13 cellular contexts compared by ENCODE assay signal in genomic region chr11:64384981-64385952, GRCh38. TPM values are rescaled to one million over a fixed set of nuclear protein-coding genes. Genes with fewer than 3 reads are reported as not detected.
DNase-seq lines count a peak whose midpoint lies in the region; TF ChIP-seq lines count a peak whose summit lies in the region.
"Had no signal": no experiment of that assay in that cellular context is flagged by ENCODE, and none has a peak within 500 bp of the region (broad histone marks: within the 10 kb centered on the region; RNA-seq: fewer than 3 reads in every experiment).

No MANE protein-coding gene starts in this region.

- no peaks in the 10 kb centered on the region for H3K79me2 ChIP-seq in hepatocyte

- H3K27me3 Mint-ChIP-seq in Caco-2 (ENCODE audit: insufficient read depth, unreplicated experiment) = no peaks in the 10 kb centered on the region

- H3K4me2 ChIP-seq in hepatocyte = no peak overlapping the region

- 75% methylated on average over 16 of the region's 16 CpGs for WGBS in hepatocyte (ENCODE audit: low lambda C conversion rate, missing lambda C conversion rate)

- no peak overlapping the region for H3K27ac ChIP-seq in hepatocyte
- H3K27ac ChIP-seq in SJCRH30 = no peak overlapping the region
- H3K27ac ChIP-seq: SK-N-MC had no signal

- H3K9me3 Mint-ChIP-seq in Caco-2 (ENCODE audit: unreplicated experiment) = peaks cover 10% of the 10 kb centered on the region

- no TSS peak for BruUV-seq in Caco-2 (replicated peaks; lab: Mats Ljungman, UMichigan)

- DNase-seq in Caco-2 (peak; percentile 65 to 77), NCI-H2227 treated with DMSO at 0.1 percent for 48 hours (lab: John Stamatoyannopoulos, UW) (peak; percentile 19), cerebellum (ENCODE audit: low spot score) (peak; percentile 87), mucosa of gallbladder (ENCODE audit: low spot score) (peak; percentile 14), hepatocyte (ENCODE audit: low spot score) (no peak), COLO668 (lab: John Stamatoyannopoulos, UW; ENCODE audit: unreplicated experiment) (no peak), HCEC 1CT (no peak), SJCRH30 (no peak)
- DNase-seq: NCI-H2107 had no signal

- peaks cover 41% of the 10 kb centered on the region for H3K4me1 Mint-ChIP-seq in Caco-2 (ENCODE audit: low read depth, unreplicated experiment)

- H4K20me1 ChIP-seq in hepatocyte (ENCODE audit: insufficient read depth, poor library complexity, severe bottlenecking) = no peaks in the 10 kb centered on the region

- H3K4me1 ChIP-seq in Caco-2 = peaks cover 55% of the 10 kb centered on the region
- H3K4me1 ChIP-seq in hepatocyte (ENCODE audit: insufficient read depth) = no peaks in the 10 kb centered on the region
- no peaks in the 10 kb centered on the region for H3K4me1 ChIP-seq in SJCRH30

- CTCF ChIA-PET in Caco-2 (lab: Charles Lee) = interaction anchor here (0.6 to 2.4 kb wide), 12 partner anchors 11 to 323 kb away, joined by 3 to 21 read pairs (median 6); partner anchors contain the start of genes PRDX5 and TRMT112

- H3K9me3 ChIP-seq in Caco-2 = no peaks in the 10 kb centered on the region
- no peaks in the 10 kb centered on the region for H3K9me3 ChIP-seq in hepatocyte (ENCODE audit: low read depth)
- H3K9me3 ChIP-seq in SJCRH30 (replicated peaks) = no peaks in the 10 kb centered on the region

- TF ChIP-seq CTCF in Caco-2 (IDR thresholded peaks at IDR 0.05; ENCODE audit: insufficient read depth in 1 of 2, low read depth in 1 of 2, low read length in 1 of 2, severe bottlenecking in 1 of 2, unreplicated experiment in 1 of 2) (peak; percentile 20 to 42), hepatocyte (IDR thresholded peaks at IDR 0.05; ENCODE audit: poor library complexity) (no peak)

- peak overlapping the region; percentile 85 for H3K27ac Mint-ChIP-seq in Caco-2 (ENCODE audit: unreplicated experiment)
- H3K27ac Mint-ChIP-seq: natural killer cell treated with Interleukin-12 subunit alpha and Interleukin-12 subunit beta and Interleukin-15 and Interleukin-18, amount 100 ng/mL, for 72 hours; stimulated activated effector memory CD8-positive, alpha-beta T cell treated with anti-CD3 and anti-CD28 coated beads, Interleukin-12 subunit alpha, Interleukin-12 subunit beta, amount 100 ng/mL, for 72 hours had no signal

- no peak overlapping the region for H3K4me3 Mint-ChIP-seq in Caco-2 (ENCODE audit: unreplicated experiment)
- H3K4me3 Mint-ChIP-seq: natural killer cell treated with Interleukin-12 subunit alpha and Interleukin-12 subunit beta and Interleukin-15 and Interleukin-18, amount 100 ng/mL, for 72 hours; stimulated activated effector memory CD8-positive, alpha-beta T cell treated with anti-CD3 and anti-CD28 coated beads, Interleukin-12 subunit alpha, Interleukin-12 subunit beta, amount 100 ng/mL, for 72 hours had no signal

- H2AFZ ChIP-seq in hepatocyte = no peak overlapping the region

- H3K27me3 ChIP-seq in Caco-2 (replicated peaks; ENCODE audit: control insufficient read depth, insufficient read depth, low read length) (no peaks in the 10 kb centered on the region), hepatocyte (no peaks in the 10 kb centered on the region), SJCRH30 (no peaks in the 10 kb centered on the region)

- no peaks in the 10 kb centered on the region for H3K36me3 Mint-ChIP-seq in Caco-2 (ENCODE audit: insufficient read depth, unreplicated experiment)
- H3K36me3 Mint-ChIP-seq: stimulated activated effector memory CD8-positive, alpha-beta T cell treated with anti-CD3 and anti-CD28 coated beads, Interleukin-12 subunit alpha, Interleukin-12 subunit beta, amount 100 ng/mL, for 72 hours had no signal

- H3K36me3 ChIP-seq in Caco-2 (ENCODE audit: control insufficient read depth, insufficient read depth, low read length) (no peaks in the 10 kb centered on the region; the same call in 1 of the 2 replicates), hepatocyte (replicated peaks; ENCODE audit: insufficient read depth, low read depth) (no peaks in the 10 kb centered on the region), SJCRH30 (no peaks in the 10 kb centered on the region)

- POLR2A ChIA-PET in Caco-2 (lab: Charles Lee) = interaction anchor here (0.5 to 1.0 kb wide), 3 partner anchors 12 to 1528 kb away, joined by 4 to 6 read pairs (median 4); no protein-coding TSS in a partner anchor

- H3K4me3 ChIP-seq in Caco-2 (ENCODE audit: low read depth, low read length) (no peak overlapping the region), hepatocyte (no peak overlapping the region), SJCRH30 (no peak overlapping the region)
- H3K4me3 ChIP-seq: GM12878, SK-N-MC had no signal

- intact Hi-C loops in Caco-2 (cut with micrococcal nuclease; ENCODE audit: unreplicated experiment) = loop anchor here (1.0 to 5.0 kb wide), 2 partner anchors 21 to 267 kb away; no protein-coding TSS in a partner anchor

- no peaks in the 10 kb centered on the region for H3K9me2 ChIP-seq in hepatocyte (replicated peaks; ENCODE audit: insufficient read depth)

RNA-seq across cellular contexts. Expression of gene RPS6KA4, which starts 26.3 kb away (rescaled TPM):
- total RNA-seq in Caco-2 (2022) (95.7 and 98.6 TPM in 2 replicates), cerebellum (7.5 TPM), mucosa of gallbladder (33.0 TPM), hepatocyte (31.3 and 35.9 TPM in 2 replicates)
- polyA plus RNA-seq in hepatocyte = 44.0 and 44.8 TPM in 2 replicates
- 15.4 and 18.6 TPM in 2 replicates for total RNA-seq in SJCRH30 (2014; rRNA removed; shearing (Covaris generic))

RNA-seq across cellular contexts. Expression of gene CCDC88B, which starts 45.3 kb away (rescaled TPM):
- total RNA-seq in Caco-2 (2022) (3.6 and 3.9 TPM in 2 replicates), cerebellum (1.5 TPM), mucosa of gallbladder (25.8 TPM), hepatocyte (4.9 TPM in 2 replicates)
- 9.1 and 10.0 TPM in 2 replicates for polyA plus RNA-seq in hepatocyte
- 0.59 and 0.96 TPM in 2 replicates for total RNA-seq in SJCRH30 (2014; rRNA removed; shearing (Covaris generic))

Comparison
In these comparisons a context has a peak if more than half of its experiments do, and no peak if none do; other contexts are left out.
1. DNase-seq: peak in Caco-2 (2 of 2), NCI-H2227 treated with DMSO at 0.1 percent for 48 hours (single experiment), cerebellum (single experiment) and mucosa of gallbladder (single experiment); none in hepatocyte (single experiment), COLO668 (single experiment), HCEC 1CT (single experiment) and SJCRH30 (0 of 2).